ENCODE assay signal across 15 cellular contexts in genomic region chr4:124890522-124890921, GRCh38.
DNase-seq lines count a peak whose midpoint lies in the region; ATAC-seq and TF ChIP-seq lines count a peak whose summit lies in the region.
"Had no signal": no experiment of that assay in that cellular context is flagged by ENCODE, and none has a peak within 500 bp of the region (broad histone marks: within the 10 kb centered on the region; RNA-seq: fewer than 3 reads in every experiment).

No MANE protein-coding gene starts in this region.

- H3K36me3 ChIP-seq in RWPE2 (ENCODE audit: low read depth) (no peaks in the 10 kb centered on the region), MG63 (no peaks in the 10 kb centered on the region)

- DNase-seq in GM03348 (ENCODE audit: low spot score), result peak; percentile 23
- no peak for DNase-seq in RWPE2 (ENCODE audit: low spot score)
- peak; percentile 70 for DNase-seq in fibroblast of gingiva (ENCODE audit: low read depth)
- DNase-seq in stromal cell of bone marrow (ENCODE audit: low read depth), result peak; percentile 41
- no peak for DNase-seq in MG63
- DNase-seq: DMS153, H7, Kasumi-1, NCI-H1436 treated with DMSO at 0.1 percent for 48 hours, NCI-H345, NCI-H69, PC-9 had no signal

- no peak for TF ChIP-seq CTCF in RWPE2 (IDR thresholded peaks at IDR 0.05; ENCODE audit: poor library complexity, severe bottlenecking)

- H3K4me3 ChIP-seq in RWPE2 (ENCODE audit: severe bottlenecking) (no peak overlapping the region), MG63 (no peak overlapping the region)
- H3K4me3 ChIP-seq: PC-9 had no signal

- peaks cover 19% of the 10 kb centered on the region for H3K4me1 ChIP-seq in RWPE2 (ENCODE audit: insufficient read depth, poor library complexity, severe bottlenecking)

- ATAC-seq in RWPE2 (ENCODE audit: low read depth), result peak; percentile 76
- no peak for ATAC-seq in GM21737 (IDR thresholded peaks at IDR 0.05; ENCODE audit: unreplicated experiment)
- no peak for ATAC-seq in HG02642 (IDR thresholded peaks at IDR 0.05; ENCODE audit: poor library complexity, unreplicated experiment)

- peak overlapping the region; percentile 39 for H3K27ac ChIP-seq in RWPE2 (ENCODE audit: poor library complexity, severe bottlenecking)
- H3K27ac ChIP-seq: C4-2B, PC-9 had no signal

- H3K27me3 ChIP-seq in RWPE2 (ENCODE audit: insufficient read depth, poor library complexity, severe bottlenecking) (no peaks in the 10 kb centered on the region), MG63 (no peaks in the 10 kb centered on the region)

- H3K9me3 ChIP-seq in RWPE2 (ENCODE audit: severe bottlenecking) (no peaks in the 10 kb centered on the region), MG63 (no peaks in the 10 kb centered on the region)

Comparison
In these comparisons a context has a peak if more than half of its experiments do, and no peak if none do; other contexts are left out.
1. DNase-seq: peak in GM03348 (single experiment), fibroblast of gingiva (single experiment) and stromal cell of bone marrow (single experiment); none in RWPE2 (single experiment) and MG63 (single experiment).